In the genomic region with DNA sequence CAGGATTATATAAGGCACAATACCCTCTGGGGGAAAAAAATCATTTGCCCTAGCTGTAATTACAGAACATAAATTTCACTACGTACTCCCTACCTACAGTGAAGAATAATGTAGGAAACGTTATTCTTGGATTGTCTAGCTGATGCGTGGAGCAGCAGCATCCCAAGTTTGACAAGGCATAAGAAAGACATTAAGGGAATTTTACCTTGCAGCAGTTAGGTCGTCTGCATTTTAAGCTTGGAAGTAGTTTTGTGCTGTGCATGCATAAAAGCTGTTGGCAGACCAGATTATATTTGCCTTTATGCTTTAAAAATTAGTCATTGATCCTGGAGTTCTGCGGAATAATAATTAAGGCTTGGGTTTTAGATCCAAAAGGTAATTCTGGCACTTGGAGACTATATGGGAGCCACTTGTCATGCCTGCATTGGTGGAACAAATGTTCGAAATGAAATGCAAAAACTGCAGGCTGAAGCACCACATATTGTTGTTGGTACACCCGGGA, we compare ENCODE assay signal across 1 cellular context.
TF ChIP-seq lines count a peak whose summit lies in the region.

No MANE protein-coding gene starts in this region.

TF ChIP-seq in endothelial cell of umbilical vein, 7 proteins besides CTCF, POLR2A, EP300 and RAD21:
- TF ChIP-seq MYC (IDR thresholded peaks at IDR 0.05; ENCODE audit: low read depth, low read length) (no peak), FOS (IDR thresholded peaks at IDR 0.05; ENCODE audit: borderline replicate concordance, insufficient read depth, low read length) (no peak), JUN (IDR thresholded peaks at IDR 0.05; ENCODE audit: borderline replicate concordance, insufficient read depth, insufficient read length, low read depth) (no peak), EZH2 (IDR thresholded peaks at IDR 0.05; ENCODE audit: borderline replicate concordance, low read depth, low read length, severe bottlenecking) (no peak), POLR2AphosphoS5 (IDR thresholded peaks at IDR 0.05; ENCODE audit: insufficient read depth, low read depth, low read length) (no peak), GATA2 (IDR thresholded peaks at IDR 0.05; ENCODE audit: insufficient read depth, insufficient read length, low read depth, low read length) (no peak)
- TF ChIP-seq, protein P1, sequence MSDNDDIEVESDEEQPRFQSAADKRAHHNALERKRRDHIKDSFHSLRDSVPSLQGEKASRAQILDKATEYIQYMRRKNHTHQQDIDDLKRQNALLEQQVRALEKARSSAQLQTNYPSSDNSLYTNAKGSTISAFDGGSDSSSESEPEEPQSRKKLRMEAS (IDR thresholded peaks at IDR 0.05; ENCODE audit: insufficient read depth, insufficient read length): no peak
TF ChIP-seq in endothelial cell of umbilical vein: peak in this region for 0.
